In the genomic region with DNA sequence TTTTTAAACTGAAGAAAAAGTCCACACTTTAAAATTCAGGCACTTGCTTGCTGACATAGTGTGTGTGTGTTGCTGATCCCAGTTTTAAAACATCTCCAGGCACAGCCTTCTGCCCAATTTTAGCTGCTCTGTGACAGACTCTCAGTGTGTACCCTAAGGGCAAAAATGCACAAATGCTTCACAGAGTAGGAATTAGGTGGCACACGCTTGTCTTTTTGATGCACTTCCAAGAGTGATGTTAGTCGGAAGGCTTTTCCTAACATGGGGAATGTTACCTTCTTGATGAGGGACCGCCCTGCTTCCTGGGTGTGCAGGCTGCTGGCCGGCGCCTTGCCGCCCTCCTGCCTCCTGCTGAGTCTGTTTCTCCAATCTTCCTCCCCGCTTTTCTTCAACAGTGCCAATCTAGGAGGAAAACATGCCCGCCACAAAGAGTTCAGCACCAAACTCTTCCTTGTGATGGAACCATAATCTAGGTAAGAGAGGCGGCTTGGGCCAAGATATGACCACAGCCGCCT, we compare ENCODE assay signal across 9 cellular contexts.
DNase-seq lines count a peak whose midpoint lies in the region; ATAC-seq and TF ChIP-seq lines count a peak whose summit lies in the region.
"Had no signal": no experiment of that assay in that cellular context is flagged by ENCODE, and none has a peak within 500 bp of the region (broad histone marks: within the 10 kb centered on the region; RNA-seq: fewer than 3 reads in every experiment).

No MANE protein-coding gene starts in this region.

- H3K27me3 ChIP-seq in skeletal muscle tissue (ENCODE audit: control insufficient read depth in 3 of 3, insufficient read depth in 3 of 3, low read length in 3 of 3) = no peaks in the 10 kb centered on the region
- no peaks in the 10 kb centered on the region for H3K27me3 ChIP-seq in lower lobe of right lung (ENCODE audit: low read depth)

- H3K27ac Mint-ChIP-seq in mesothelial cell of epicardium = peak overlapping the region; percentile 75

- peaks cover 24% of the 10 kb centered on the region for H3K36me3 Mint-ChIP-seq in mesothelial cell of epicardium

- no peak for ATAC-seq in lower lobe of right lung

- peak overlapping the region; percentile 25 for H3K27ac ChIP-seq in skeletal muscle tissue (ENCODE audit: low read depth, low read length)
- no peak overlapping the region for H3K27ac ChIP-seq in lower lobe of right lung

- H3K4me1 Mint-ChIP-seq in mesothelial cell of epicardium = no peaks in the 10 kb centered on the region

- no peak overlapping the region for H3K4me3 Mint-ChIP-seq in mesothelial cell of epicardium

- peak overlapping the region in 1 of 3 donors; percentile 50 for H3K9ac ChIP-seq in skeletal muscle tissue (ENCODE audit: low read depth in 1 of 3, low read length in 3 of 3)

- DNase-seq in ELF-1 (ENCODE audit: low read depth, low spot score) (peak; percentile 23), RPMI7951 (ENCODE audit: low read depth) (peak; percentile 83), mesothelial cell of epicardium (ENCODE audit: low spot score in 2 of 2, unreplicated experiment in 2 of 2) (no peak), AG20443 (ENCODE audit: low spot score) (no peak), cortex of kidney (lab: John Stamatoyannopoulos, UW) (no peak), lower lobe of right lung (no peak)
- DNase-seq: DMS79, NCI-H187 had no signal

- H3K4me3 ChIP-seq in skeletal muscle tissue (ENCODE audit: low read length in 3 of 3) = no peak overlapping the region
- no peak overlapping the region for H3K4me3 ChIP-seq in lower lobe of right lung

- H3K36me3 ChIP-seq in skeletal muscle tissue (ENCODE audit: control insufficient read depth in 3 of 3, insufficient read depth in 3 of 3, low read length in 3 of 3) = peaks cover 12 to 28% (median 23%) of the 10 kb centered on the region in 3 donors
- peaks cover 33% of the 10 kb centered on the region for H3K36me3 ChIP-seq in lower lobe of right lung

- intact Hi-C loops in lower lobe of right lung (cut with DNase I) = no loop called here

- H3K4me1 ChIP-seq in skeletal muscle tissue (ENCODE audit: control insufficient read depth in 3 of 3, insufficient read depth in 3 of 3, low read length in 3 of 3) (peaks cover 36 to 67% (median 59%) of the 10 kb centered on the region in 3 donors), lower lobe of right lung (no peaks in the 10 kb centered on the region)

- H3K9me3 Mint-ChIP-seq in mesothelial cell of epicardium = no peaks in the 10 kb centered on the region

- no peaks in the 10 kb centered on the region for H3K27me3 Mint-ChIP-seq in mesothelial cell of epicardium (ENCODE audit: low read depth)

- H3K9me3 ChIP-seq in skeletal muscle tissue (ENCODE audit: control insufficient read depth in 3 of 3, low read length in 3 of 3) = no peaks in the 10 kb centered on the region
- no peaks in the 10 kb centered on the region for H3K9me3 ChIP-seq in lower lobe of right lung

- no peak for TF ChIP-seq CTCF in mesothelial cell of epicardium (IDR thresholded peaks at IDR 0.05; ENCODE audit: unreplicated experiment)
- no peak for TF ChIP-seq CTCF in lower lobe of right lung (IDR thresholded peaks at IDR 0.05)

Comparison
In these comparisons a context has a peak if more than half of its experiments do, and no peak if none do; other contexts are left out.
1. DNase-seq: peak in ELF-1 (single experiment) and RPMI7951 (single experiment); none in mesothelial cell of epicardium (0 of 2), AG20443 (single experiment), cortex of kidney (single experiment) and lower lobe of right lung (single experiment).